Comparison of ENCODE assay signal across 18 cellular contexts in genomic region chr7:3201306-3201705, GRCh38.
"Had no signal": no experiment of that assay in that cellular context is flagged by ENCODE, and none has a peak within 500 bp of the region (broad histone marks: within the 10 kb centered on the region; RNA-seq: fewer than 3 reads in every experiment).

No MANE protein-coding gene starts in this region.

- H3K9me3 Mint-ChIP-seq: memory B cell had no signal

- H3K36me3 Mint-ChIP-seq: memory B cell had no signal

- H3K27ac Mint-ChIP-seq: activated naive CD8-positive, alpha-beta T cell treated with anti-CD3 and anti-CD28 coated beads, Interleukin-2, amount 50 U/mL, for 24 hours; memory B cell had no signal

- H3K4me3 Mint-ChIP-seq: activated naive CD8-positive, alpha-beta T cell treated with anti-CD3 and anti-CD28 coated beads, Interleukin-2, amount 50 U/mL, for 24 hours; memory B cell; nephron had no signal

- ATAC-seq: activated naive CD8-positive, alpha-beta T cell treated with anti-CD3 and anti-CD28 coated beads, Interleukin-2, amount 50 U/mL, for 24 hours; foreskin keratinocyte had no signal

- DNase-seq: activated CD4-positive, alpha-beta T cell treated with anti-CD3 and anti-CD28 coated beads for 1 hour; activated CD4-positive, alpha-beta T cell treated with anti-CD3 and anti-CD28 coated beads, Interleukin-2, amount 50 U/mL, for 1 hour; activated gamma-delta T cell; activated naive CD4-positive, alpha-beta T cell treated with anti-CD3 and anti-CD28 coated beads, Interleukin-2, amount 50 U/mL, for 16 hours; activated naive CD8-positive, alpha-beta T cell treated with anti-CD3 and anti-CD28 coated beads, Interleukin-2, amount 50 U/mL, for 24 hours; activated T-cell treated with anti-CD3 and anti-CD28 coated beads, Interleukin-2, amount 50 U/mL, for 48 hours; hippocampal formation; retina; stimulated activated CD4-positive, alpha-beta T cell treated with anti-CD3 and anti-CD28 coated beads, Interleukin-4, amount 100 ng/mL, for 1 hour; stimulated activated naive CD4-positive, alpha-beta T cell treated with Interleukin-2 at 50 U/mL for 16 hours; T-helper 1 cell; upper lobe of right lung; WERI-Rb-1 had no signal

- H3K4me1 Mint-ChIP-seq: activated naive CD8-positive, alpha-beta T cell treated with anti-CD3 and anti-CD28 coated beads, Interleukin-2, amount 50 U/mL, for 24 hours had no signal

- H3K4me3 ChIP-seq: body of pancreas, sigmoid colon, upper lobe of right lung had no signal
